8 cellular contexts compared by ENCODE assay signal in genomic region chr15:67106764-67107013, GRCh38. TPM values are rescaled to one million over a fixed set of nuclear protein-coding genes. Genes with fewer than 3 reads are reported as not detected.
DNase-seq lines count a peak whose midpoint lies in the region; ATAC-seq and TF ChIP-seq lines count a peak whose summit lies in the region.

No MANE protein-coding gene starts in this region.

- no peaks in the 10 kb centered on the region for H3K27me3 ChIP-seq in CD4-positive, CD25-positive, alpha-beta regulatory T cell (ENCODE audit: control insufficient read depth, insufficient read depth, low read length)
- H3K27me3 ChIP-seq in esophagus (ENCODE audit: control insufficient read depth in 1 of 2, insufficient read depth in 2 of 2, low read length in 2 of 2) = no peaks in the 10 kb centered on the region
- H3K27me3 ChIP-seq in psoas muscle (ENCODE audit: insufficient read depth in 3 of 3, low read length in 2 of 3) = no peaks in the 10 kb centered on the region

- H3K36me3 ChIP-seq in CD4-positive, CD25-positive, alpha-beta regulatory T cell (ENCODE audit: control insufficient read depth, insufficient read depth, low read length) = peaks cover 2% of the 10 kb centered on the region
- peaks cover 39% of the 10 kb centered on the region for H3K36me3 ChIP-seq in OCI-LY7 (ENCODE audit: insufficient read depth, low read length)
- peaks cover 0 to 2% of the 10 kb centered on the region in 2 donors for H3K36me3 ChIP-seq in esophagus (ENCODE audit: control insufficient read depth in 2 of 2, insufficient read depth in 2 of 2, low read length in 1 of 2)
- no peaks in the 10 kb centered on the region for H3K36me3 ChIP-seq in psoas muscle (ENCODE audit: insufficient read depth in 1 of 2, low read depth in 1 of 2)

- ATAC-seq in CD4-positive, CD25-positive, alpha-beta regulatory T cell (ENCODE audit: low read depth in 2 of 2) = no peak
- ATAC-seq in psoas muscle (peak in 2 of 4 donors; percentile 1 to 24), GM19023 (IDR thresholded peaks at IDR 0.05; ENCODE audit: unreplicated experiment) (no peak), GM19324 (IDR thresholded peaks at IDR 0.05; ENCODE audit: low FRiP score, unreplicated experiment) (no peak)

- no peak for DNase-seq in CD4-positive, CD25-positive, alpha-beta regulatory T cell
- DNase-seq in OCI-LY7 (ENCODE audit: low spot score) (no peak), psoas muscle (no peak), OCI-M1 (lab: John Stamatoyannopoulos, UW) (no peak), NCI-H510A treated with DMSO at 0.1 percent for 48 hours (lab: John Stamatoyannopoulos, UW) (no peak)

- H3K9me2 ChIP-seq in OCI-LY7 (ENCODE audit: insufficient read depth, low read length) = no peaks in the 10 kb centered on the region

- peaks cover 23% of the 10 kb centered on the region for H3K36me3 Mint-ChIP-seq in CD4-positive, CD25-positive, alpha-beta regulatory T cell

- H3K27ac Mint-ChIP-seq in CD4-positive, CD25-positive, alpha-beta regulatory T cell = peak overlapping the region; percentile 79 to 97 (median 88)

- POLR2A ChIA-PET in OCI-LY7 (lab: Charles Lee) = interaction anchor here (1.2 kb wide), 1 partner anchor 48 kb away, joined by 3 read pairs; no protein-coding TSS in a partner anchor

- H3K4me3 ChIP-seq in CD4-positive, CD25-positive, alpha-beta regulatory T cell (ENCODE audit: low read depth, low read length) = peak overlapping the region; percentile 42
- H3K4me3 ChIP-seq in OCI-LY7 (ENCODE audit: low read depth, low read length, poor library complexity, severe bottlenecking) (no peak overlapping the region), esophagus (ENCODE audit: low read depth in 1 of 2, low read length in 2 of 2) (no peak overlapping the region), psoas muscle (no peak overlapping the region)

- CTCF ChIA-PET in OCI-LY7 (lab: Charles Lee; ENCODE audit: unreplicated experiment) = no interaction called here

- H3K4me2 ChIP-seq in OCI-LY7 (ENCODE audit: low read length) = peak overlapping the region; percentile 30

- intact Hi-C loops in OCI-LY7 (cut with micrococcal nuclease; ENCODE audit: unreplicated experiment) = no loop called here
- intact Hi-C loops in psoas muscle (cut with DNase I) = no loop called here

- H3K79me2 ChIP-seq in OCI-LY7 (ENCODE audit: insufficient read depth, low read depth, low read length) = peaks cover 81% of the 10 kb centered on the region

- TF ChIP-seq CTCF in OCI-LY7 (conservative IDR thresholded peaks at IDR 0.05; ENCODE audit: low read length) = no peak
- TF ChIP-seq CTCF in psoas muscle (IDR thresholded peaks at IDR 0.05) = no peak

- H3K4me1 ChIP-seq in CD4-positive, CD25-positive, alpha-beta regulatory T cell (ENCODE audit: control insufficient read depth, insufficient read depth, low read length, poor library complexity, severe bottlenecking) = peaks cover 92% of the 10 kb centered on the region
- H3K4me1 ChIP-seq in OCI-LY7 (ENCODE audit: insufficient read depth, low read length, poor library complexity, severe bottlenecking) (peaks cover 95% of the 10 kb centered on the region), esophagus (ENCODE audit: control insufficient read depth in 2 of 2, insufficient read depth in 2 of 2, low read length in 1 of 2) (peaks cover 17 to 55% of the 10 kb centered on the region in 2 donors), psoas muscle (peaks cover 91% of the 10 kb centered on the region)

- peak overlapping the region in 3 of 4 donors; percentile 6 to 77 (median 22) for H3K4me3 Mint-ChIP-seq in CD4-positive, CD25-positive, alpha-beta regulatory T cell

- H3K4me1 Mint-ChIP-seq in CD4-positive, CD25-positive, alpha-beta regulatory T cell = peaks cover 21 to 72% (median 45%) of the 10 kb centered on the region in 4 donors

- no peaks in the 10 kb centered on the region for H4K20me1 ChIP-seq in OCI-LY7 (ENCODE audit: insufficient read depth, low read length)

- WGBS in esophagus, 2 donors = 12 to 21% methylated on average over 2 of the region's 2 CpGs
- WGBS in psoas muscle, 3 donors = 2 to 3% (median 2%) methylated on average over 2 of the region's 2 CpGs

- no peak overlapping the region for H3K27ac ChIP-seq in CD4-positive, CD25-positive, alpha-beta regulatory T cell (ENCODE audit: insufficient read depth, low read length, poor library complexity, severe bottlenecking)
- H3K27ac ChIP-seq in OCI-LY7 (ENCODE audit: low read depth, low read length, poor library complexity, severe bottlenecking) (peak overlapping the region; percentile 31), esophagus (ENCODE audit: low read depth in 2 of 2, low read length in 1 of 2) (peak overlapping the region; percentile 94 to 99), psoas muscle (peak overlapping the region; percentile 90)

- no peak overlapping the region for H2AFZ ChIP-seq in OCI-LY7 (ENCODE audit: low read length)

- H3K9me3 Mint-ChIP-seq in CD4-positive, CD25-positive, alpha-beta regulatory T cell = peaks cover 0 to 7% (median 0%) of the 10 kb centered on the region in 7 donors

- BruUV-seq in OCI-LY7 (replicated peaks; lab: Mats Ljungman, UMichigan) = no TSS peak

- peaks cover 0 to 4% of the 10 kb centered on the region in 2 experiments for H3K9me3 ChIP-seq in CD4-positive, CD25-positive, alpha-beta regulatory T cell (ENCODE audit: control insufficient read depth in 2 of 2, low read length in 2 of 2)
- H3K9me3 ChIP-seq in OCI-LY7 (ENCODE audit: low read length) (peaks cover 10% of the 10 kb centered on the region), esophagus (ENCODE audit: control insufficient read depth in 2 of 2, insufficient read depth in 1 of 2, low read depth in 1 of 2, low read length in 1 of 2) (no peaks in the 10 kb centered on the region), psoas muscle (peaks cover 7% of the 10 kb centered on the region)

- H3K27me3 Mint-ChIP-seq in CD4-positive, CD25-positive, alpha-beta regulatory T cell = no peaks in the 10 kb centered on the region

RNA-seq across cellular contexts. Expression of gene SMAD3, which starts 41.3 kb away (rescaled TPM):
- 76.6 TPM for total RNA-seq in CD4-positive, CD25-positive, alpha-beta regulatory T cell
- polyA plus RNA-seq in CD4-positive, CD25-positive, alpha-beta regulatory T cell = 10 to 100 TPM; 12.0 to 17.0 (median 14.5) TPM
- 32.8 and 41.2 TPM in 2 replicates for total RNA-seq in OCI-LY7 (2014; rRNA removed; shearing (Covaris generic))
- total RNA-seq in OCI-LY7 (2022) (77.8 and 84.5 TPM in 2 replicates), psoas muscle (10 to 100 TPM; 25.7 to 47.6 (median 44.0) TPM)
- polyA plus RNA-seq in esophagus (10 to 100 TPM; 24.8 to 51.5 TPM), psoas muscle (10 to 100 TPM in 2 of 3 donors, 1 to 10 TPM in 1; 2.9 to 29.3 (median 20.3) TPM)
